Comparison of ENCODE assay signal across 1 cellular context in the genomic region with DNA sequence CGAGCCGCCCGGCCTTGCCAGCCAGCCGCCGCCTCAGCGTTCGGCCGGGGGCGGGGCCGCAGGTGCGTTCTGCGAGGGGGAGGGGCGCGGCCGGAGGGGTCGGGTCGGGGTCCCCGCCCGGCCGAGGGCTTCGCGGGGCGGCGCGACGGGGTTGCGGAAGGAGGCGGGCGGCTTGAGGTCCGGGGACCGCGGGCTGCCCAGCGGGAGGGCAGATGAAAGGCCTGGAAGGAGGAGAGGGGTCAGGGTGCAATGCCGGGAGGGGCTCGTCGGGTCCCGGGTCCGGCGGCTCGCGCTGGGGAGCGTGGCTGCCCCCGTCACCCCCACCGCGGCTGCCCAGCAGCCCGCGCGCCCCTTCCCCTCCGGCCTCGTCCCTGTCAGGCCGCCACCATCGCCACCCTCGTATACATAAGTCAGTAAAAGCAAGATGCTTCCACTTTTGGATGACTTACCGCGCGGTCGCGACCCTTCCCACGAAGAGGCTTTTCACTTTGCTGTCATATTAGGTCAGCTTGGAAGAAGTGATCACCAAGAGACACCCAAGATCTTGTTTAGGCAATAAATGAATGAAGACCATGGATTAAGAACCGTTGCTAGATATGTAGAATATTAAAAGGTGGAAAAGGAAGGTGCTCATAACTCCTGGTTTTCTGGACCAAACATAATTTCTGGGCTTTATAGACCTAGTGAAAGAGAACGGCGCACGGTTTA.
TF ChIP-seq lines count a peak whose summit lies in the region.

No MANE protein-coding gene starts in this region.

TF ChIP-seq in GM12878, 131 proteins besides CTCF, POLR2A, EP300 and RAD21 (continued from another document and continues in another):
- TF ChIP-seq SKIL (IDR thresholded peaks at IDR 0.05; ENCODE audit: low read depth, poor library complexity, severe bottlenecking) (no peak), TCF7 (IDR thresholded peaks at IDR 0.05; ENCODE audit: borderline replicate concordance) (no peak), NR2C1 (IDR thresholded peaks at IDR 0.05) (0 out of 2 replicates have a peak, but pooled peaks have one; percentile 20), HCFC1 (IDR thresholded peaks at IDR 0.05; ENCODE audit: low read length) (no peak), NFIC (IDR thresholded peaks at IDR 0.05; ENCODE audit: low read depth, low read length) (no peak), CHD2 (IDR thresholded peaks at IDR 0.05; ENCODE audit: borderline replicate concordance, low read depth, low read length) (no peak), TAF1 (IDR thresholded peaks at IDR 0.05; ENCODE audit: borderline replicate concordance, low read depth, low read length) (no peak), SIN3A (IDR thresholded peaks at IDR 0.05; ENCODE audit: low read depth, low read length) (no peak), TCF12 (IDR thresholded peaks at IDR 0.05; ENCODE audit: low read depth, low read length) (0 out of 2 replicates have a peak, but pooled peaks have one; percentile 6), SMC3 (IDR thresholded peaks at IDR 0.05; ENCODE audit: borderline replicate concordance, low read length) (no peak), SUPT20H (IDR thresholded peaks at IDR 0.05; ENCODE audit: borderline replicate concordance, control insufficient read depth, low read depth, low read length) (no peak), POLR2AphosphoS2 (IDR thresholded peaks at IDR 0.05; ENCODE audit: low read depth, low read length) (no peak), BCL11A (IDR thresholded peaks at IDR 0.05; ENCODE audit: low read depth, low read length) (no peak), POLR2AphosphoS5 (IDR thresholded peaks at IDR 0.05; ENCODE audit: low read length) (no peak), KLF5 (IDR thresholded peaks at IDR 0.05; ENCODE audit: partially characterized antibody) (no peak), ZNF24 (IDR thresholded peaks at IDR 0.05) (no peak), BCLAF1 (IDR thresholded peaks at IDR 0.05) (no peak), RELB (IDR thresholded peaks at IDR 0.05; ENCODE audit: low read depth) (no peak), HSF1 (IDR thresholded peaks at IDR 0.05; ENCODE audit: low read depth, low read length) (no peak), ESRRA (IDR thresholded peaks at IDR 0.05; ENCODE audit: low read length) (no peak), GATAD2B (conservative IDR thresholded peaks at IDR 0.05; ENCODE audit: low read depth) (peak; percentile 53), RELA (IDR thresholded peaks at IDR 0.05; ENCODE audit: borderline replicate concordance, partially characterized antibody) (no peak), DPF2 (IDR thresholded peaks at IDR 0.05) (peak; percentile 4; the same call in 1 of the 2 replicates), RUNX3 (IDR thresholded peaks at IDR 0.05; ENCODE audit: low read length) (no peak), BCL3 (IDR thresholded peaks at IDR 0.05; ENCODE audit: borderline replicate concordance, insufficient read depth, low read depth, low read length, poor library complexity, severe bottlenecking) (no peak), CEBPB (IDR thresholded peaks at IDR 0.05; ENCODE audit: borderline replicate concordance in 1 of 2, low read depth in 2 of 2, low read length in 2 of 2) (no peak), TCF3 (IDR thresholded peaks at IDR 0.05; ENCODE audit: borderline replicate concordance, insufficient read depth, low read depth, low read length) (no peak), ZZZ3 (IDR thresholded peaks at IDR 0.05; ENCODE audit: control insufficient read depth, insufficient read length, low read depth) (no peak), ZBTB40 (IDR thresholded peaks at IDR 0.05; ENCODE audit: borderline replicate concordance) (no peak), NR2F1 (conservative IDR thresholded peaks at IDR 0.05) (peak; percentile 82)
- TF ChIP-seq, protein P1, sequence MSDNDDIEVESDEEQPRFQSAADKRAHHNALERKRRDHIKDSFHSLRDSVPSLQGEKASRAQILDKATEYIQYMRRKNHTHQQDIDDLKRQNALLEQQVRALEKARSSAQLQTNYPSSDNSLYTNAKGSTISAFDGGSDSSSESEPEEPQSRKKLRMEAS (IDR thresholded peaks at IDR 0.05; ENCODE audit: low read depth, low read length) = no peak
- TF ChIP-seq, protein P2, sequence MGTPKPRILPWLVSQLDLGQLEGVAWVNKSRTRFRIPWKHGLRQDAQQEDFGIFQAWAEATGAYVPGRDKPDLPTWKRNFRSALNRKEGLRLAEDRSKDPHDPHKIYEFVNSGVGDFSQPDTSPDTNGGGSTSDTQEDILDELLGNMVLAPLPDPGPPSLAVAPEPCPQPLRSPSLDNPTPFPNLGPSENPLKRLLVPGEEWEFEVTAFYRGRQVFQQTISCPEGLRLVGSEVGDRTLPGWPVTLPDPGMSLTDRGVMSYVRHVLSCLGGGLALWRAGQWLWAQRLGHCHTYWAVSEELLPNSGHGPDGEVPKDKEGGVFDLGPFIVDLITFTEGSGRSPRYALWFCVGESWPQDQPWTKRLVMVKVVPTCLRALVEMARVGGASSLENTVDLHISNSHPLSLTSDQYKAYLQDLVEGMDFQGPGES (IDR thresholded peaks at IDR 0.05) = no peak
- TF ChIP-seq, protein P3, sequence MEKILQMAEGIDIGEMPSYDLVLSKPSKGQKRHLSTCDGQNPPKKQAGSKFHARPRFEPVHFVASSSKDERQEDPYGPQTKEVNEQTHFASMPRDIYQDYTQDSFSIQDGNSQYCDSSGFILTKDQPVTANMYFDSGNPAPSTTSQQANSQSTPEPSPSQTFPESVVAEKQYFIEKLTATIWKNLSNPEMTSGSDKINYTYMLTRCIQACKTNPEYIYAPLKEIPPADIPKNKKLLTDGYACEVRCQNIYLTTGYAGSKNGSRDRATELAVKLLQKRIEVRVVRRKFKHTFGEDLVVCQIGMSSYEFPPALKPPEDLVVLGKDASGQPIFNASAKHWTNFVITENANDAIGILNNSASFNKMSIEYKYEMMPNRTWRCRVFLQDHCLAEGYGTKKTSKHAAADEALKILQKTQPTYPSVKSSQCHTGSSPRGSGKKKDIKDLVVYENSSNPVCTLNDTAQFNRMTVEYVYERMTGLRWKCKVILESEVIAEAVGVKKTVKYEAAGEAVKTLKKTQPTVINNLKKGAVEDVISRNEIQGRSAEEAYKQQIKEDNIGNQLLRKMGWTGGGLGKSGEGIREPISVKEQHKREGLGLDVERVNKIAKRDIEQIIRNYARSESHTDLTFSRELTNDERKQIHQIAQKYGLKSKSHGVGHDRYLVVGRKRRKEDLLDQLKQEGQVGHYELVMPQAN (conservative IDR thresholded peaks at IDR 0.05) = peak; percentile 45; the same call in 1 of the 2 replicates
- TF ChIP-seq, protein P4, sequence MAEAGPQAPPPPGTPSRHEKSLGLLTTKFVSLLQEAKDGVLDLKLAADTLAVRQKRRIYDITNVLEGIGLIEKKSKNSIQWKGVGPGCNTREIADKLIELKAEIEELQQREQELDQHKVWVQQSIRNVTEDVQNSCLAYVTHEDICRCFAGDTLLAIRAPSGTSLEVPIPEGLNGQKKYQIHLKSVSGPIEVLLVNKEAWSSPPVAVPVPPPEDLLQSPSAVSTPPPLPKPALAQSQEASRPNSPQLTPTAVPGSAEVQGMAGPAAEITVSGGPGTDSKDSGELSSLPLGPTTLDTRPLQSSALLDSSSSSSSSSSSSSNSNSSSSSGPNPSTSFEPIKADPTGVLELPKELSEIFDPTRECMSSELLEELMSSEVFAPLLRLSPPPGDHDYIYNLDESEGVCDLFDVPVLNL (IDR thresholded peaks at IDR 0.05; ENCODE audit: low read depth, low read length) = no peak
- TF ChIP-seq, protein P5, sequence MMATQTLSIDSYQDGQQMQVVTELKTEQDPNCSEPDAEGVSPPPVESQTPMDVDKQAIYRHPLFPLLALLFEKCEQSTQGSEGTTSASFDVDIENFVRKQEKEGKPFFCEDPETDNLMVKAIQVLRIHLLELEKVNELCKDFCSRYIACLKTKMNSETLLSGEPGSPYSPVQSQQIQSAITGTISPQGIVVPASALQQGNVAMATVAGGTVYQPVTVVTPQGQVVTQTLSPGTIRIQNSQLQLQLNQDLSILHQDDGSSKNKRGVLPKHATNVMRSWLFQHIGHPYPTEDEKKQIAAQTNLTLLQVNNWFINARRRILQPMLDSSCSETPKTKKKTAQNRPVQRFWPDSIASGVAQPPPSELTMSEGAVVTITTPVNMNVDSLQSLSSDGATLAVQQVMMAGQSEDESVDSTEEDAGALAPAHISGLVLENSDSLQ (IDR thresholded peaks at IDR 0.05) = no peak
